1 cellular context compared by ENCODE assay signal in the genomic region with DNA sequence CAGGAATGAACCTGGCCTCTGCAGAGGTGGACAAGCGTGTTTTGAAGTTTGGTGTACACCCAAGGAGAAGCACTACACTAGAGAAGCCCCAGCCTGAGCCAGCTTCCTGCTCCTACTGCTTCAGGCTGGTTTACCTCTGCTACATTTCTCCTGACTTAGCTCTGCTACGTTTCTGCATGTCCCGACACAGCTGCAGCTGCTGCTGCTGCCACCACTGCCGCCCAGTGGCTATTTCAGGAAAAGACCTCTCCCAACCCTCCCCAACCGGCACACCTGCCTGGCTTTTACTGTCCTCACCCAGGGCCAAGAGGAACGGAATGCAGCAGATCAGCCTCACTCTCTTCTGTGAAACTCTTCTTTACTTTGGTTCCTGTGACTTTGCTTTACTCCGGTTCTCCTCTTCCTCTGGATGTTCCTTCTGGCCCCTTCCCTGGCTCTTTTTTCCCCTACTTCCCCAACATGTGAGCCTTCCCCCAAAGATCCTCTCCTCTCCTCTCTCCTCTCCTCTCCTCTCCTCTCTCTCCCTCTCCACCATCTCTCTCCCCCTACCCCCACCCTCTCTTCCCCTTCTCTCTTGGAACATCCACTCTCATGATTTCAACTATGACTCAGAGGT.
A peak's percentile ranks its signal among the peaks of the same experiment; 100 is the strongest.
TF ChIP-seq lines count a peak whose summit lies in the region.

No MANE protein-coding gene starts in this region.

TF ChIP-seq in HepG2, 621 proteins besides CTCF, POLR2A, EP300 and RAD21:
- TF ChIP-seq STAG1 (CRISPR knock-in tag; IDR thresholded peaks at IDR 0.05) (peak; percentile 78), NFATC3 (CRISPR knock-in tag; IDR thresholded peaks at IDR 0.05) (no peak), SMC3 (IDR thresholded peaks at IDR 0.05; ENCODE audit: low read length) (peak; percentile 56)
